In the genomic region with DNA sequence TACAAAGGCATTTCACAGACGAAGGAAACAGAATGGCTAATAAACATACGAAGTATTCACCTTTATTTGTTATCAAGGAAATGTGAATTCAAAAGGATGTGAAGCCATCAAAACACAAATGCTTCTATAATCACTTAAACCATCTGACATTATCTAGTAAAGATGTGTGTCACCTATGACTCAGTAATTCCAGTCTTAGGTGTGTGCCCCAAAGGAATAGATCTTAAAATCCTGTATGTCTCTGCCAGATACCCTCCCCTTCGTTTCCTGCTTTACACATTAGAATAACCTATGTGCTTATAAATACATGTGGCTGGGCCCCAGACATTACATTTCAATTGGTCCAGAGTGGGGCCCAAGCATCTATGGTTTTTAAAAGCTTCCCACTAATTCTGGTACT, we compare ENCODE assay signal across 1 cellular context.
TF ChIP-seq lines count a peak whose summit lies in the region.

No MANE protein-coding gene starts in this region.

TF ChIP-seq in K562, 482 proteins besides CTCF, POLR2A, EP300 and RAD21:
- no peak for TF ChIP-seq MCM2 (IDR thresholded peaks at IDR 0.05; ENCODE audit: low read depth)
- TF ChIP-seq ESRRB (CRISPR knock-in tag; IDR thresholded peaks at IDR 0.05; ENCODE audit: borderline replicate concordance) = no peak
- TF ChIP-seq FOSL1 (tag; conservative IDR thresholded peaks at IDR 0.05) = peak; percentile 72
- TF ChIP-seq SETDB1 (IDR thresholded peaks at IDR 0.05; ENCODE audit: low read length) = no peak
- TF ChIP-seq KLF1 (tag; IDR thresholded peaks at IDR 0.05) = no peak
- TF ChIP-seq TGIF2 (CRISPR knock-in tag; IDR thresholded peaks at IDR 0.05) = no peak
- no peak for TF ChIP-seq ARID1B (IDR thresholded peaks at IDR 0.05)
- TF ChIP-seq, protein P1, sequence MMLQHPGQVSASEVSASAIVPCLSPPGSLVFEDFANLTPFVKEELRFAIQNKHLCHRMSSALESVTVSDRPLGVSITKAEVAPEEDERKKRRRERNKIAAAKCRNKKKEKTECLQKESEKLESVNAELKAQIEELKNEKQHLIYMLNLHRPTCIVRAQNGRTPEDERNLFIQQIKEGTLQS (IDR thresholded peaks at IDR 0.05) = peak; percentile 8; the same call in 1 of the 2 replicates
- TF ChIP-seq, protein P1 (CRISPR knock-in tag; conservative IDR thresholded peaks at IDR 0.05) = no peak
- TF ChIP-seq JUND (IDR thresholded peaks at IDR 0.05; ENCODE audit: borderline replicate concordance, low read depth, low read length) = peak; percentile 36; the same call in 1 of the 2 replicates
- TF ChIP-seq JUND (tag; IDR thresholded peaks at IDR 0.05; ENCODE audit: borderline replicate concordance, low read depth, low read length) = 0 out of 3 replicates have a peak, but pooled peaks have one; percentile 36
- no peak for TF ChIP-seq ZNF134 (CRISPR knock-in tag; conservative IDR thresholded peaks at IDR 0.05)
- no peak for TF ChIP-seq FOXK2 (conservative IDR thresholded peaks at IDR 0.05 in 1 of 2, IDR thresholded peaks at IDR 0.05 in 1 of 2; ENCODE audit: low read depth in 2 of 2)
- TF ChIP-seq FOXA3 (CRISPR knock-in tag; conservative IDR thresholded peaks at IDR 0.05 in 1 of 2, IDR thresholded peaks at IDR 0.05 in 1 of 2) = no peak
- TF ChIP-seq POU5F1 (IDR thresholded peaks at IDR 0.05; ENCODE audit: borderline replicate concordance, low read depth, low read length, partially characterized antibody) = no peak
